8 cellular contexts compared by ENCODE assay signal in genomic region chr3:4986611-4987373, GRCh38. TPM values are rescaled to one million over a fixed set of nuclear protein-coding genes. Genes with fewer than 3 reads are reported as not detected.
DNase-seq lines count a peak whose midpoint lies in the region; ATAC-seq and TF ChIP-seq lines count a peak whose summit lies in the region.

No MANE protein-coding gene starts in this region.

- intact Hi-C loops in dorsolateral prefrontal cortex (cut with DNase I), result loop anchor here in 1 of 2 donors (5.0 kb wide), 1 partner anchor 36 kb away; no protein-coding TSS in a partner anchor
- intact Hi-C loops in lower leg skin (cut with DNase I; ENCODE audit: low total_unique reads), result no loop called here

- peak overlapping the region; percentile 33 to 97 (median 57) for H3K4me3 ChIP-seq in dorsolateral prefrontal cortex
- H3K4me3 ChIP-seq in lower leg skin (ENCODE audit: low read depth, poor library complexity, severe bottlenecking), result no peak overlapping the region

- in situ Hi-C loops in GM18951 (cut with MboI; ENCODE audit: low sequenced_read_pairs, unreplicated experiment), result no loop called here

- peak; percentile 46 for ATAC-seq in HG03139 (IDR thresholded peaks at IDR 0.05; ENCODE audit: unreplicated experiment)

- peak; percentile 72 to 73 for DNase-seq in AML-193 (lab: John Stamatoyannopoulos, UW)
- peak; percentile 78 for DNase-seq in NCI-H510A (lab: John Stamatoyannopoulos, UW)
- DNase-seq in activated CD4-positive, alpha-beta T cell treated with anti-CD3 and anti-CD28 coated beads, Interleukin-2, amount 50 U/mL, for 48 hours, result peak; percentile 82 to 87
- peak; percentile 39 to 84 (median 74) for DNase-seq in dorsolateral prefrontal cortex
- DNase-seq in lower leg skin (ENCODE audit: low spot score in 2 of 2), result peak; percentile 95 to 99
- DNase-seq in stimulated activated CD4-positive, alpha-beta T cell treated with anti-CD3 and anti-CD28 coated beads, Interleukin-4, amount 100 ng/mL, for 4 hours, result peak; percentile 42 to 55

- no peaks in the 10 kb centered on the region for H3K27me3 ChIP-seq in dorsolateral prefrontal cortex

- peak overlapping the region in 58 of 59 donors; percentile 11 to 99 (median 96) for H3K27ac ChIP-seq in dorsolateral prefrontal cortex

- peak; percentile 61 for TF ChIP-seq POLR2A in GM18951 (IDR thresholded peaks at IDR 0.05; ENCODE audit: extremely low read depth, insufficient read depth, insufficient read length)
- no peak for TF ChIP-seq POLR2A in lower leg skin (IDR thresholded peaks at IDR 0.05)

- TF ChIP-seq CTCF in dorsolateral prefrontal cortex (IDR thresholded peaks at IDR 0.05 in 54 of 56, conservative IDR thresholded peaks at IDR 0.05 in 2 of 56; ENCODE audit: low read depth in 1 of 56, partially characterized antibody in 56 of 56) (peak in 8 of 56 donors; percentile 4 to 27 (median 14)), lower leg skin (IDR thresholded peaks at IDR 0.05) (peak in 1 of 3 donors; percentile 100)

- 2% methylated on average over 25 to 34 of the region's 50 CpGs for WGBS in lower leg skin, 2 donors

RNA-seq across cellular contexts. Expression of gene BHLHE40, which starts 7.6 kb away (rescaled TPM):
- total RNA-seq in dorsolateral prefrontal cortex, result 100 to 1,000 TPM in 42 of 120 experiments, 10 to 100 TPM in 78; 45.4 to 207 (median 91.5) TPM
- 100 to 1,000 TPM in 3 of 4 donors, 10 to 100 TPM in 1; 69.9 to 178 (median 143) TPM for total RNA-seq in lower leg skin
